ENCODE assay signal across 16 cellular contexts in genomic region chr15:60758961-60759729, GRCh38.
A peak's percentile ranks its signal among the peaks of the same experiment; 100 is the strongest.
DNase-seq lines count a peak whose midpoint lies in the region; ATAC-seq, FAIRE-seq and TF ChIP-seq lines count a peak whose summit lies in the region.
"Had no signal": no experiment of that assay in that cellular context is flagged by ENCODE, and none has a peak within 500 bp of the region (broad histone marks: within the 10 kb centered on the region; RNA-seq: fewer than 3 reads in every experiment).

No MANE protein-coding gene starts in this region.

- TF ChIP-seq POLR2A in adrenal gland (IDR thresholded peaks at IDR 0.05): no peak

- no peaks in the 10 kb centered on the region for H3K9me3 ChIP-seq in adrenal gland (replicated peaks in 1 of 3)
- H3K9me3 ChIP-seq: ovary, stomach had no signal

- DNase-seq in A172 (ENCODE audit: low spot score) (peak; percentile 10), HCEC 1CT (peak; percentile 90), bronchial epithelial cell (ENCODE audit: low read depth) (peak; percentile 74), iris pigment epithelial cell (ENCODE audit: low read depth) (peak; percentile 97), adrenal gland (no peak), RCC 7860 (ENCODE audit: low spot score) (no peak), CD1c-positive myeloid dendritic cell (ENCODE audit: extremely low spot score) (no peak)
- DNase-seq: foreskin melanocyte; GOT3; left colon; NCI-H1930; ovary; stimulated activated CD4-positive, alpha-beta T cell treated with anti-CD3 and anti-CD28 coated beads, Interleukin-4, amount 100 ng/mL, for 24 hours; stomach had no signal

- 83 to 95% (median 94%) methylated on average over 7 of the region's 7 CpGs for WGBS in adrenal gland, 4 donors

- no peaks in the 10 kb centered on the region for H3K36me3 ChIP-seq in bronchial epithelial cell (ENCODE audit: control insufficient read depth, insufficient read depth, low read length)
- H3K36me3 ChIP-seq in adrenal gland (replicated peaks in 1 of 2): no peaks in the 10 kb centered on the region
- H3K36me3 ChIP-seq: ovary, stomach had no signal

- H3K4me3 ChIP-seq in bronchial epithelial cell (ENCODE audit: low read depth, low read length): no peak overlapping the region
- no peak overlapping the region for H3K4me3 ChIP-seq in adrenal gland
- H3K4me3 ChIP-seq: K562, ovary, stomach had no signal

- no peak for ATAC-seq in HG02938 (IDR thresholded peaks at IDR 0.05; ENCODE audit: unreplicated experiment)
- ATAC-seq: K562, left colon had no signal

- H3K27ac ChIP-seq in adrenal gland: no peak overlapping the region
- H3K27ac ChIP-seq: ovary, stomach had no signal

- TF ChIP-seq CTCF in bronchial epithelial cell (IDR thresholded peaks at IDR 0.05; ENCODE audit: insufficient read depth, low read length, severe bottlenecking): no peak
- TF ChIP-seq CTCF in adrenal gland (IDR thresholded peaks at IDR 0.05): no peak

- no peak for FAIRE-seq in bronchial epithelial cell (lab: Jason Lieb, UNC)
- no peak for FAIRE-seq in RCC 7860 (lab: Jason Lieb, UNC)
- FAIRE-seq: K562 had no signal

- peaks cover 15 to 23% of the 10 kb centered on the region in 2 donors for H3K4me1 ChIP-seq in adrenal gland (replicated peaks in 1 of 2)

- no peaks in the 10 kb centered on the region for H3K27me3 ChIP-seq in bronchial epithelial cell (ENCODE audit: control insufficient read depth, insufficient read depth, low read length)
- no peaks in the 10 kb centered on the region for H3K27me3 ChIP-seq in adrenal gland
- H3K27me3 ChIP-seq: ovary, stomach had no signal

- intact Hi-C loops in adrenal gland (cut with DNase I): loop anchor here (10.0 kb wide), 2 partner anchors 156 to 164 kb away; no protein-coding TSS in a partner anchor

Comparison
In these comparisons a context has a peak if more than half of its experiments do, and no peak if none do; other contexts are left out.
1. DNase-seq: peak in A172 (single experiment), HCEC 1CT (single experiment), bronchial epithelial cell (single experiment) and iris pigment epithelial cell (single experiment); none in adrenal gland (0 of 7), RCC 7860 (single experiment) and CD1c-positive myeloid dendritic cell (single experiment).